11 cellular contexts compared by ENCODE assay signal in the genomic region with DNA sequence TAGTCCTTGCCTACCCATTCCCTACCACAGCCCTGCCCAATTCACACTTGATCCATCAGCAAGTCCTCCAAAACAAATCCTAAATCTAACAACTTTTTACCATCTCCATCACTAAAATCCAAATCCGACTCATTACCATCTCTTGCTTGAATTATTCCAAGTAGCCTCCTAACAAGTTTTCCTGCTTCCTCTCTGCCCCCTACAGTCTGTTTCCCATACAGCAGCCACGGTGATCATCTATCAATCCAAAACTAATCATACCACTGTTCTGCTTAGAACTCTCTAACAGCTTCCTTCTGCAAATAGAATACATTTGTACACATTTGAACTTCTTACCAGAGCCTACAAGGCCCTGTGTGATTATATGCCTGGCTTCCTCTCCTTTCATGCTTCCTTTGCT.
A peak's percentile ranks its signal among the peaks of the same experiment; 100 is the strongest.
DNase-seq lines count a peak whose midpoint lies in the region; ATAC-seq, FAIRE-seq and TF ChIP-seq lines count a peak whose summit lies in the region.
"Had no signal": no experiment of that assay in that cellular context is flagged by ENCODE, and none has a peak within 500 bp of the region (broad histone marks: within the 10 kb centered on the region; RNA-seq: fewer than 3 reads in every experiment).

No MANE protein-coding gene starts in this region.

- H3K27me3 ChIP-seq in dorsolateral prefrontal cortex: peaks cover 0 to 88% (median 33%) of the 10 kb centered on the region in 45 donors

- TF ChIP-seq CTCF in D721Med (IDR thresholded peaks at IDR 0.05; ENCODE audit: insufficient read depth, missing control alignments) (peak; percentile 1), LNCaP clone FGC (IDR thresholded peaks at IDR 0.05; ENCODE audit: control insufficient read depth, extremely low read depth, insufficient read depth) (peak; percentile 41), dorsolateral prefrontal cortex (IDR thresholded peaks at IDR 0.05 in 54 of 56, conservative IDR thresholded peaks at IDR 0.05 in 2 of 56; ENCODE audit: low read depth in 1 of 56, partially characterized antibody in 56 of 56) (peak in 54 of 56 donors; percentile 16 to 64 (median 49)), mesothelial cell of epicardium (IDR thresholded peaks at IDR 0.05; ENCODE audit: unreplicated experiment) (peak; percentile 12)

- no peaks in the 10 kb centered on the region for H3K27me3 Mint-ChIP-seq in mesothelial cell of epicardium (ENCODE audit: low read depth)
- H3K27me3 Mint-ChIP-seq: activated naive CD4-positive, alpha-beta T cell treated with anti-CD3 and anti-CD28 coated beads, Interleukin-2, amount 10 ng/mL, durations not matched to agents 7 days and 5 days; effector memory CD8-positive, alpha-beta T cell had no signal

- no peak overlapping the region for H3K4me3 ChIP-seq in LNCaP clone FGC (ENCODE audit: low read depth, low read length)
- no peak overlapping the region for H3K4me3 ChIP-seq in dorsolateral prefrontal cortex

- H3K4me1 Mint-ChIP-seq in mesothelial cell of epicardium: no peaks in the 10 kb centered on the region
- H3K4me1 Mint-ChIP-seq: activated naive CD4-positive, alpha-beta T cell treated with anti-CD3 and anti-CD28 coated beads, Interleukin-2, amount 10 ng/mL, durations not matched to agents 7 days and 5 days had no signal

- no peaks in the 10 kb centered on the region for H3K36me3 Mint-ChIP-seq in mesothelial cell of epicardium
- H3K36me3 Mint-ChIP-seq: activated naive CD4-positive, alpha-beta T cell treated with anti-CD3 and anti-CD28 coated beads, Interleukin-2, amount 10 ng/mL, durations not matched to agents 7 days and 5 days had no signal

- no peak for FAIRE-seq in D721Med (lab: Jason Lieb, UNC)

- DNase-seq in D721Med (ENCODE audit: insufficient read length, low spot score) (no peak), LNCaP clone FGC (ENCODE audit: low read depth) (no peak), dorsolateral prefrontal cortex (no peak), mesothelial cell of epicardium (ENCODE audit: low spot score in 2 of 2, unreplicated experiment in 2 of 2) (no peak), NCI-H774 (lab: John Stamatoyannopoulos, UW) (no peak)
- DNase-seq: activated CD4-positive, alpha-beta T cell treated with anti-CD3 and anti-CD28 coated beads, Interleukin-2, amount 50 U/mL, for 4 hours; activated naive CD4-positive, alpha-beta T cell treated with anti-CD3 and anti-CD28 coated beads, Interleukin-2, amount 10 ng/mL, durations not matched to agents 7 days and 5 days; effector memory CD8-positive, alpha-beta T cell had no signal

- H3K4me3 Mint-ChIP-seq in mesothelial cell of epicardium: no peak overlapping the region
- H3K4me3 Mint-ChIP-seq: activated naive CD4-positive, alpha-beta T cell treated with anti-CD3 and anti-CD28 coated beads, Interleukin-2, amount 10 ng/mL, durations not matched to agents 7 days and 5 days; effector memory CD8-positive, alpha-beta T cell had no signal

- no peak overlapping the region for H3K27ac ChIP-seq in dorsolateral prefrontal cortex

- ATAC-seq in GM19452 (IDR thresholded peaks at IDR 0.05; ENCODE audit: unreplicated experiment) (no peak), HG03025 (IDR thresholded peaks at IDR 0.05; ENCODE audit: low FRiP score, unreplicated experiment) (no peak), GM21825 (IDR thresholded peaks at IDR 0.05; ENCODE audit: unreplicated experiment) (no peak)
- ATAC-seq: effector memory CD8-positive, alpha-beta T cell had no signal

- no peak overlapping the region for H3K27ac Mint-ChIP-seq in mesothelial cell of epicardium
- H3K27ac Mint-ChIP-seq: activated naive CD4-positive, alpha-beta T cell treated with anti-CD3 and anti-CD28 coated beads, Interleukin-2, amount 10 ng/mL, durations not matched to agents 7 days and 5 days; effector memory CD8-positive, alpha-beta T cell had no signal

- peaks cover 1% of the 10 kb centered on the region for H3K9me3 Mint-ChIP-seq in mesothelial cell of epicardium
- H3K9me3 Mint-ChIP-seq: activated naive CD4-positive, alpha-beta T cell treated with anti-CD3 and anti-CD28 coated beads, Interleukin-2, amount 10 ng/mL, durations not matched to agents 7 days and 5 days; effector memory CD8-positive, alpha-beta T cell had no signal

- intact Hi-C loops in dorsolateral prefrontal cortex (cut with DNase I): loop anchor here in 1 of 2 donors (10.0 kb wide), 1 partner anchor 86 kb away; no protein-coding TSS in a partner anchor
